Comparison of ENCODE assay signal across 26 cellular contexts in genomic region chr6:7737867-7738266, GRCh38. TPM values are rescaled to one million over a fixed set of nuclear protein-coding genes. Genes with fewer than 3 reads are reported as not detected.
A peak's percentile ranks its signal among the peaks of the same experiment; 100 is the strongest.
DNase-seq lines count a peak whose midpoint lies in the region; ATAC-seq, FAIRE-seq and TF ChIP-seq lines count a peak whose summit lies in the region.
"Had no signal": no experiment of that assay in that cellular context is flagged by ENCODE, and none has a peak within 500 bp of the region (broad histone marks: within the 10 kb centered on the region; RNA-seq: fewer than 3 reads in every experiment).

No MANE protein-coding gene starts in this region.

- no peak for DNase-seq in HepG2 (ENCODE audit: low spot score)
- DNase-seq in right lobe of liver = no peak
- DNase-seq in K562 (ENCODE audit: extremely low read depth in 1 of 4, low spot score in 3 of 4) = no peak
- no peak for DNase-seq in neural crest cell (ENCODE audit: low read depth, low spot score)
- no peak for DNase-seq in OCI-M2 (lab: John Stamatoyannopoulos, UW; ENCODE audit: unreplicated experiment)
- DNase-seq: ACHN; BE2C; C1 segment of cervical spinal cord; CD4-positive, alpha-beta memory T cell; CD4-positive, CD25-positive, alpha-beta regulatory T cell; CD8-positive, alpha-beta memory T cell; COR-L47; DMS 273 treated with DMSO at 0.1 percent for 48 hours; DMS153; DMS53; DMS79; DND-41; EL; GDM1 had no signal

- POLR2A ChIA-PET in HepG2 (lab: Yijun Ruan, JAX) (no interaction called here), K562 (lab: Yijun Ruan, JAX) (interaction anchor here (1.0 kb wide), 1 partner anchor 8 kb away, joined by 3 read pairs; no protein-coding TSS in a partner anchor)

- H2AFZ ChIP-seq in HepG2 (ENCODE audit: low read length) (no peak overlapping the region), K562 (ENCODE audit: low read depth, low read length) (no peak overlapping the region)

- BruUV-seq in HepG2 (replicated peaks; lab: Mats Ljungman, UMichigan) (no TSS peak), K562 (replicated peaks; lab: Mats Ljungman, UMichigan) (no TSS peak)

- H3K4me1 ChIP-seq in HepG2 (ENCODE audit: insufficient read depth, low read length) (no peaks in the 10 kb centered on the region), right lobe of liver (no peaks in the 10 kb centered on the region), K562 (replicated peaks in 1 of 2; ENCODE audit: control insufficient read depth in 2 of 2, insufficient read depth in 2 of 2, low read length in 2 of 2) (no peaks in the 10 kb centered on the region)
- H3K4me1 ChIP-seq: BE2C, BLaER1 had no signal

- H3K4me3 ChIP-seq in HepG2 (replicated peaks in 1 of 3; ENCODE audit: insufficient read depth in 1 of 3, low read depth in 2 of 3, low read length in 3 of 3) (no peak overlapping the region), right lobe of liver (no peak overlapping the region), K562 (no peak overlapping the region)
- H3K4me3 ChIP-seq: BLaER1, GM12878 had no signal

- H3K9me1 ChIP-seq in K562 (ENCODE audit: control insufficient read depth, insufficient read depth, low read length) = no peaks in the 10 kb centered on the region

- ATAC-seq in HepG2 (no peak), right lobe of liver (no peak), K562 (no peak), HG02759 (IDR thresholded peaks at IDR 0.05; ENCODE audit: unreplicated experiment) (no peak)
- ATAC-seq: GM12878 had no signal

- TF ChIP-seq POLR2A in HepG2 (IDR thresholded peaks at IDR 0.05; ENCODE audit: insufficient read depth in 1 of 2, low read depth in 2 of 2, low read length in 2 of 2) (no peak), right lobe of liver (IDR thresholded peaks at IDR 0.05) (no peak), K562 (conservative IDR thresholded peaks at IDR 0.05) (no peak)

- 36% methylated on average over 2 of the region's 2 CpGs for WGBS in HepG2 (ENCODE audit: low lambda C conversion rate)
- 85% methylated on average over 2 of the region's 2 CpGs for WGBS in right lobe of liver (ENCODE audit: insufficient coverage, low coverage, low lambda C conversion rate, missing lambda C conversion rate)
- WGBS in K562 (ENCODE audit: insufficient coverage, low coverage, missing lambda C conversion rate) = 6% methylated on average over 2 of the region's 2 CpGs

- no peaks in the 10 kb centered on the region for H3K36me3 ChIP-seq in HepG2 (replicated peaks in 1 of 2; ENCODE audit: control insufficient read depth in 1 of 2, insufficient read depth in 2 of 2, low read length in 2 of 2)
- no peaks in the 10 kb centered on the region for H3K36me3 ChIP-seq in right lobe of liver
- no peaks in the 10 kb centered on the region for H3K36me3 ChIP-seq in K562 (ENCODE audit: control insufficient read depth, insufficient read depth, low read length)
- H3K36me3 ChIP-seq: BE2C, BLaER1 had no signal

- intact Hi-C loops in HepG2 (cut with micrococcal nuclease; ENCODE audit: unreplicated experiment) (no loop called here), right lobe of liver (cut with DNase I) (no loop called here), K562 (cut with micrococcal nuclease) (no loop called here)

- FAIRE-seq in HepG2 (lab: Jason Lieb, UNC) (no peak), K562 (lab: Jason Lieb, UNC) (no peak)
- FAIRE-seq: GM12878, GM12892, GM18507 had no signal

- TF ChIP-seq EP300 in HepG2 (IDR thresholded peaks at IDR 0.05; ENCODE audit: low read depth in 2 of 2, low read length in 2 of 2) (no peak), HepG2 (CRISPR knock-in tag; IDR thresholded peaks at IDR 0.05; ENCODE audit: borderline replicate concordance) (no peak), K562 (IDR thresholded peaks at IDR 0.05; ENCODE audit: low read length) (no peak)

- H4K20me1 ChIP-seq in HepG2 (ENCODE audit: insufficient read depth, low read length) (no peaks in the 10 kb centered on the region), K562 (replicated peaks; ENCODE audit: control insufficient read depth, insufficient read depth, low read length) (no peaks in the 10 kb centered on the region; the same call in 1 of the 2 replicates)
- H4K20me1 ChIP-seq: BLaER1 had no signal

- H3K36me3 Mint-ChIP-seq in neural crest cell (ENCODE audit: low read depth) = no peaks in the 10 kb centered on the region
- H3K36me3 Mint-ChIP-seq: CD14-positive monocyte; CD4-positive, alpha-beta memory T cell; CD4-positive, CD25-positive, alpha-beta regulatory T cell; CD8-positive, alpha-beta memory T cell had no signal

- H3K9me3 Mint-ChIP-seq in neural crest cell = no peaks in the 10 kb centered on the region
- H3K9me3 Mint-ChIP-seq: CD14-positive monocyte; CD4-positive, alpha-beta memory T cell; CD8-positive, alpha-beta memory T cell had no signal

- in situ Hi-C loops in HepG2 (cut with HindIII; ENCODE audit: extremely low pct_ligation_motif_present, low pct_unique_long_range_greater_than_20kb) = no loop called here
- in situ Hi-C loops in K562 (cut with MboI) = loop anchor here (5.0 kb wide), 1 partner anchor 1071 kb away; no protein-coding TSS in a partner anchor

- H3K27ac Mint-ChIP-seq in neural crest cell (ENCODE audit: unreplicated experiment) = peak overlapping the region; percentile 65
- H3K27ac Mint-ChIP-seq: CD14-positive monocyte; CD4-positive, alpha-beta memory T cell; CD4-positive, CD25-positive, alpha-beta regulatory T cell; CD8-positive, alpha-beta memory T cell had no signal

- H3K27ac ChIP-seq in HepG2 (ENCODE audit: extremely low read length, insufficient read depth, low read length) (no peak overlapping the region), right lobe of liver (no peak overlapping the region), K562 (ENCODE audit: extremely low read depth, low read depth, low read length) (no peak overlapping the region)
- H3K27ac ChIP-seq: 22Rv1, BLaER1 had no signal

- H3K4me2 ChIP-seq in HepG2 (ENCODE audit: low read depth, low read length) = no peak overlapping the region
- no peak overlapping the region for H3K4me2 ChIP-seq in K562 (ENCODE audit: insufficient read depth, low read length)
- H3K4me2 ChIP-seq: BLaER1 had no signal

- no peaks in the 10 kb centered on the region for H3K79me2 ChIP-seq in HepG2 (ENCODE audit: insufficient read depth, low read length)
- no peaks in the 10 kb centered on the region for H3K79me2 ChIP-seq in K562 (ENCODE audit: control insufficient read depth, insufficient read depth, low read length)

- H3K4me3 Mint-ChIP-seq in neural crest cell = no peak overlapping the region
- H3K4me3 Mint-ChIP-seq: CD4-positive, alpha-beta memory T cell; CD4-positive, CD25-positive, alpha-beta regulatory T cell; CD8-positive, alpha-beta memory T cell had no signal

- peaks cover 7 to 64% of the 10 kb centered on the region in 2 experiments for H3K27me3 ChIP-seq in HepG2 (ENCODE audit: control insufficient read depth in 1 of 2, insufficient read depth in 2 of 2, low read length in 2 of 2)
- no peaks in the 10 kb centered on the region for H3K27me3 ChIP-seq in right lobe of liver
- peaks cover 31 to 50% of the 10 kb centered on the region in 2 experiments for H3K27me3 ChIP-seq in K562 (ENCODE audit: control insufficient read depth in 2 of 2, insufficient read depth in 2 of 2, low read length in 2 of 2)
- H3K27me3 ChIP-seq: BLaER1 had no signal

- no peak for TF ChIP-seq CTCF in HepG2 (CRISPR knock-in tag; IDR thresholded peaks at IDR 0.05)
- TF ChIP-seq CTCF in right lobe of liver (IDR thresholded peaks at IDR 0.05) = no peak
- no peak for TF ChIP-seq CTCF in K562 (IDR thresholded peaks at IDR 0.05 in 2 of 3, conservative IDR thresholded peaks at IDR 0.05 in 1 of 3; ENCODE audit: insufficient read depth in 2 of 3, low read depth in 1 of 3, low read length in 3 of 3)
- no peak for TF ChIP-seq CTCF in neural crest cell (conservative IDR thresholded peaks at IDR 0.05)

- H3K27me3 Mint-ChIP-seq in neural crest cell (ENCODE audit: low read depth) = peaks cover 42% of the 10 kb centered on the region

- H3K9me3 ChIP-seq in HepG2 (ENCODE audit: low read length) (no peaks in the 10 kb centered on the region), right lobe of liver (no peaks in the 10 kb centered on the region), K562 (replicated peaks; ENCODE audit: control insufficient read depth, insufficient read depth, low read depth, low read length) (no peaks in the 10 kb centered on the region)
- H3K9me3 ChIP-seq: BE2C, BLaER1 had no signal

- CTCF ChIA-PET in HepG2 (lab: Yijun Ruan, JAX; ENCODE audit: low intra/inter-chr PET ratio, low total read pairs) = no interaction called here
- CTCF ChIA-PET in K562 (lab: Yijun Ruan, JAX; ENCODE audit: low intra/inter-chr PET ratio) = no interaction called here

- no peak for TF ChIP-seq RAD21 in HepG2 (CRISPR knock-in tag; IDR thresholded peaks at IDR 0.05)
- TF ChIP-seq RAD21 in K562 (CRISPR knock-in tag; conservative IDR thresholded peaks at IDR 0.05 in 1 of 2, IDR thresholded peaks at IDR 0.05 in 1 of 2) = no peak

- no peak overlapping the region for H3K9ac ChIP-seq in HepG2 (ENCODE audit: insufficient read depth, low read depth, low read length)
- no peak overlapping the region for H3K9ac ChIP-seq in K562 (ENCODE audit: insufficient read depth in 1 of 2, low read depth in 2 of 2, low read length in 2 of 2)
- H3K9ac ChIP-seq: BLaER1 had no signal

- H3K4me1 Mint-ChIP-seq in neural crest cell = no peaks in the 10 kb centered on the region
- H3K4me1 Mint-ChIP-seq: CD14-positive monocyte; CD4-positive, alpha-beta memory T cell; CD4-positive, CD25-positive, alpha-beta regulatory T cell; CD8-positive, alpha-beta memory T cell had no signal

RNA-seq across cellular contexts. Expression of gene BMP6, which starts 12.0 kb away (rescaled TPM):
- 0.09 TPM in 1 of 2 replicates, not detected in the other for total RNA-seq in HepG2 (2016; rRNA removed; fragmentation: Illumina TruSeq; extraction: Trizol)
- total RNA-seq in HepG2 (2016; cell fraction: cytosol; rRNA removed; fragmentation: Illumina TruSeq; extraction: Trizol; ENCODE audit: low read depth) = not detected in 2 replicates
- total RNA-seq in HepG2 (2016; cell fraction: insoluble cytoplasmic fraction; rRNA removed; fragmentation: Illumina TruSeq; extraction: Trizol) = not detected in 2 replicates
- total RNA-seq in HepG2 (2016; cell fraction: membrane; rRNA removed; fragmentation: Illumina TruSeq; extraction: Trizol) = not detected in 2 replicates
- not detected in 2 replicates for total RNA-seq in HepG2 (2016; cell fraction: nucleus; rRNA removed; fragmentation: Illumina TruSeq; extraction: Trizol)
- polyA plus RNA-seq in HepG2 (2011; rRNA removed) = 0.14 and 0.18 TPM in 2 replicates
- polyA plus RNA-seq in HepG2 (2011; cell fraction: cytosol; rRNA removed) = 0.11 and 0.17 TPM in 2 replicates
- polyA plus RNA-seq in HepG2 (2011; cell fraction: nucleus; rRNA removed) = 0.10 and 0.13 TPM in 2 replicates
- 0.07 and 0.41 TPM in 2 replicates for polyA plus RNA-seq in HepG2 (2012)
- not detected in 2 replicates for polyA plus RNA-seq in HepG2 (2016; cell fraction: cytosol; fragmentation: Illumina TruSeq; extraction: Trizol; ENCODE audit: low read depth)
- not detected in 2 replicates for polyA plus RNA-seq in HepG2 (2016; cell fraction: insoluble cytoplasmic fraction; fragmentation: Illumina TruSeq; extraction: Trizol; ENCODE audit: low read depth)
- polyA plus RNA-seq in HepG2 (2016; cell fraction: membrane; fragmentation: Illumina TruSeq; extraction: Trizol; ENCODE audit: low read depth) = not detected in 2 replicates
- polyA plus RNA-seq in HepG2 (2016; cell fraction: nucleus; fragmentation: Illumina TruSeq; extraction: Trizol; ENCODE audit: insufficient read depth, low read depth) = not detected in 2 replicates
- 0.54 and 62.0 TPM in 2 replicates for polyA minus RNA-seq in HepG2 (2011; rRNA and poly(A)+ RNA removed; ENCODE audit: low replicate concordance)
- 0.30 and 0.35 TPM in 2 replicates for polyA minus RNA-seq in HepG2 (2011; cell fraction: cytosol; rRNA and poly(A)+ RNA removed)
- polyA minus RNA-seq in HepG2 (2011; cell fraction: nucleus; rRNA and poly(A)+ RNA removed) = 0.25 and 0.39 TPM in 2 replicates
- 1 to 10 TPM; 1.8 to 4.4 (median 2.6) TPM for total RNA-seq in right lobe of liver
- total RNA-seq in K562 (2011; cell fraction: chromatin; rRNA removed; ENCODE audit: low replicate concordance) = not detected in 2 replicates
- 0.17 TPM in 1 of 2 replicates, not detected in the other for total RNA-seq in K562 (2011; cell fraction: nucleolus; rRNA removed)
- total RNA-seq in K562 (2011; cell fraction: nucleoplasm; rRNA removed) = not detected in 2 replicates
- total RNA-seq in K562 (2014; rRNA removed) = not detected in 2 replicates
- 0.10 TPM in 1 of 2 replicates, not detected in the other for total RNA-seq in K562 (2014; rRNA removed; fragmentation: Illumina TruSeq; extraction: Trizol)
- 0.07 and 0.15 TPM in 2 replicates for total RNA-seq in K562 (2015; rRNA removed; fragmentation: Illumina TruSeq; extraction: Trizol)
- total RNA-seq in K562 (2021) = 0.07 and 0.13 TPM in 2 replicates
- polyA plus RNA-seq in K562 (2011; rRNA removed) = 0.04 and 0.15 TPM in 2 replicates
- 0.06 and 0.21 TPM in 2 replicates for polyA plus RNA-seq in K562 (2011; cell fraction: cytosol; rRNA removed)
- polyA plus RNA-seq in K562 (2011; cell fraction: nucleus; rRNA removed) = 0.06 TPM in 1 of 2 replicates, not detected in the other
- polyA plus RNA-seq in K562 (2012) = 0.13 and 0.26 TPM in 2 replicates
- polyA plus RNA-seq in K562 (2014; fragmentation: Illumina TruSeq; extraction: Trizol) = 0.10 TPM in 2 replicates
- polyA plus RNA-seq in K562 (2014; fragmentation: Nextera tagmentation; extraction: Ambion mirVana) = under 1 TPM in 1 of 2 experiments, not detected in 1; 0.01 TPM
- polyA plus RNA-seq in K562 (2014; rRNA removed) = 0.05 and 0.22 TPM in 2 replicates
- polyA minus RNA-seq in K562 (2011; rRNA and poly(A)+ RNA removed) = 0.07 and 0.36 TPM in 2 replicates
- 1.1 TPM in 1 of 2 replicates, not detected in the other for polyA minus RNA-seq in K562 (2011; cell fraction: cytosol; rRNA and poly(A)+ RNA removed)
- 0.13 and 0.22 TPM in 2 replicates for polyA minus RNA-seq in K562 (2011; cell fraction: nucleus; rRNA and poly(A)+ RNA removed)
- total RNA-seq in neural crest cell = 0.44 and 0.55 TPM in 2 replicates
- total RNA-seq: CD4-positive, alpha-beta memory T cell; CD8-positive, alpha-beta memory T cell had no signal
- polyA plus RNA-seq: CD14-positive monocyte; CD4-positive, CD25-positive, alpha-beta regulatory T cell; CD8-positive, alpha-beta memory T cell had no signal

Comparison
In these comparisons a context has a peak if more than half of its experiments do, and no peak if none do; other contexts are left out.
1. Of the 241 proteins assayed by ChIP-seq in both HepG2 and K562: peak only in HepG2: MAFF and MAFK; only in K562: MAFG; in both: none; in neither: 238.